14 cellular contexts compared by ENCODE assay signal in the genomic region with DNA sequence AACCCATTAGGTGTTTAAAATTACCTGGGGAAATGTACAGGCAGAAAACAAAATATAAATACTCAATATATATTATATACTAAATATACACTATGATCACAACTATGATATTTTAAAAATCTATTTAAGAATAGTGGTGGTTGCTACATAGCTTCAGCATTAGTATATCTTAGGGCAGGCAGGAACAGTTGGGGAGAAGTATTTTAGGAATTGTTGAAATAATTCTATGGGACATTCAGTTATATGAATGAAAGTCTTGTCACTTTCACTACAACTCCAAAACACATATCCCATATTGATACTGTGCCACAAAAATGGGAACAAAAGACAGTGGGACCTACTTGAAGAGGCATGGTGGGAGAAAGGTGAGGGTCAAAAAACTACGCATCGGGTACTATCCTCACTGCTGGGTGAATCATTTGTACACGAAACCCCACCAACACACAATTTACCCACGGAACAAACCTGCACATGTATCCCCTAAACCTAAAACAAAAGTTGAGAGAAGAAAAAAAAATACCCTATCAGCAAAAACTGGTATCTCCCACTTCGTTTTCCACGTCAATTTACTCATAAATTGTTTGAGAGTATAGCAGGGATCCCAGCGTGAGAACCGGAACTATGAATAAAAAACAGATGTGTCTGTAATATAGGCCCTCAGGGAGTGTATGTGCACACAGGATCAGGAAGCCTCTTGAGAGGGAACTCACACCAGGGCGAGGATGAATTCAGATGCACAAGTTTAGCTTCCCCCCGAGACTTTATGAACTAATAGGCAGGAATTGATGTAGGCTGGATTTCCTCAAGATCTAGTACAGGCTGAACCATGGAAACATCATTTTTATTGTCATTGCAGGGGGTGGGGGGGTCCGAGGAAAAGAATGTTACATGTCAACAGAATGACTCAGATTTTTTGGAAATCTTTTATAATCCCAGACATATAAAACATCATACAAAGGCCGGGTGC. TPM values are rescaled to one million over a fixed set of nuclear protein-coding genes. Genes with fewer than 3 reads are reported as not detected.
DNase-seq lines count a peak whose midpoint lies in the region; ATAC-seq, FAIRE-seq and TF ChIP-seq lines count a peak whose summit lies in the region.
"Had no signal": no experiment of that assay in that cellular context is flagged by ENCODE, and none has a peak within 500 bp of the region (broad histone marks: within the 10 kb centered on the region; RNA-seq: fewer than 3 reads in every experiment).

No MANE protein-coding gene starts in this region.

- H2BK120ac ChIP-seq in mesendoderm (ENCODE audit: low read depth, low read length): no peak overlapping the region

- FAIRE-seq in HTR-8/SVneo (lab: Jason Lieb, UNC): no peak

- no peaks in the 10 kb centered on the region for H3K36me3 ChIP-seq in psoas muscle (ENCODE audit: insufficient read depth in 1 of 2, low read depth in 1 of 2)
- H3K36me3 ChIP-seq in GM23338 (ENCODE audit: insufficient read depth): no peaks in the 10 kb centered on the region
- H3K36me3 ChIP-seq in mesendoderm (ENCODE audit: control insufficient read depth, insufficient read depth, low read length): no peaks in the 10 kb centered on the region
- H3K36me3 ChIP-seq: upper lobe of left lung had no signal

- no peak overlapping the region for H3K23ac ChIP-seq in mesendoderm (ENCODE audit: low read length)

- H2BK5ac ChIP-seq in mesendoderm (ENCODE audit: low read length): no peak overlapping the region

- H3K4me3 Mint-ChIP-seq in GM23338: no peak overlapping the region
- H3K4me3 Mint-ChIP-seq: activated CD8-positive, alpha-beta T cell treated with anti-CD3 and anti-CD28 coated beads, Interleukin-2, amount 10 ng/mL, durations not matched to agents 7 days and 5 days had no signal

- H3K4me1 ChIP-seq in psoas muscle (no peaks in the 10 kb centered on the region), GM23338 (ENCODE audit: insufficient read depth) (peaks cover 19% of the 10 kb centered on the region), mesendoderm (ENCODE audit: control insufficient read depth, low read depth, low read length) (no peaks in the 10 kb centered on the region)

- no peak for TF ChIP-seq CTCF in AG10803 (conservative IDR thresholded peaks at IDR 0.05; ENCODE audit: low read length)
- TF ChIP-seq CTCF in psoas muscle (IDR thresholded peaks at IDR 0.05): no peak
- no peak for TF ChIP-seq CTCF in GM23338 (conservative IDR thresholded peaks at IDR 0.05; ENCODE audit: low read depth in 2 of 2)

- ATAC-seq in psoas muscle: peak in 3 of 4 donors; percentile 55 to 82 (median 64)
- no peak for ATAC-seq in GM23338
- no peak for ATAC-seq in HG03354 (IDR thresholded peaks at IDR 0.05; ENCODE audit: poor library complexity, severe bottlenecking, unreplicated experiment)
- ATAC-seq: activated CD8-positive, alpha-beta T cell treated with anti-CD3 and anti-CD28 coated beads, Interleukin-2, amount 10 ng/mL, durations not matched to agents 7 days and 5 days had no signal

- H3K27me3 ChIP-seq in psoas muscle (ENCODE audit: insufficient read depth in 3 of 3, low read length in 2 of 3) (no peaks in the 10 kb centered on the region), GM23338 (ENCODE audit: insufficient read depth) (no peaks in the 10 kb centered on the region), mesendoderm (ENCODE audit: insufficient read depth, low read length, poor library complexity) (no peaks in the 10 kb centered on the region)
- H3K27me3 ChIP-seq: upper lobe of left lung had no signal

- H3F3A ChIP-seq in GM23338 (replicated peaks; ENCODE audit: low read depth): no peaks in the 10 kb centered on the region

- DNase-seq in AG10803 (ENCODE audit: low read depth): peak; percentile 96
- peak; percentile 91 for DNase-seq in RPMI7951 (ENCODE audit: low read depth)
- peak; percentile 91 for DNase-seq in fibroblast of the conjunctiva (ENCODE audit: low read depth)
- DNase-seq in psoas muscle: peak in 1 of 2 donors; percentile 67
- no peak for DNase-seq in HTR-8/SVneo (ENCODE audit: insufficient read length, low spot score)
- DNase-seq in GM23338 (ENCODE audit: low spot score): no peak
- no peak for DNase-seq in mesendoderm
- DNase-seq: activated CD8-positive, alpha-beta T cell treated with anti-CD3 and anti-CD28 coated beads, Interleukin-2, amount 10 ng/mL, durations not matched to agents 7 days and 5 days; activated naive CD4-positive, alpha-beta T cell; C1 segment of cervical spinal cord; dermis blood vessel endothelial cell; NCI-H1930; upper lobe of left lung had no signal

- H3K27ac Mint-ChIP-seq in GM23338: no peak overlapping the region
- H3K27ac Mint-ChIP-seq: activated CD8-positive, alpha-beta T cell treated with anti-CD3 and anti-CD28 coated beads, Interleukin-2, amount 10 ng/mL, durations not matched to agents 7 days and 5 days had no signal

- H2BK15ac ChIP-seq in mesendoderm (replicated peaks; ENCODE audit: low read depth): no peak overlapping the region

- peaks cover 19% of the 10 kb centered on the region for H3K4me1 Mint-ChIP-seq in GM23338

- no peaks in the 10 kb centered on the region for H3K9me2 ChIP-seq in GM23338 (ENCODE audit: insufficient read depth)

- no peak overlapping the region for H2AK5ac ChIP-seq in mesendoderm (ENCODE audit: low read length)

- H3K9ac ChIP-seq in mesendoderm (ENCODE audit: low read length): no peak overlapping the region

- no peaks in the 10 kb centered on the region for H3K36me3 Mint-ChIP-seq in GM23338 (ENCODE audit: low read depth)

- H4K5ac ChIP-seq in mesendoderm (ENCODE audit: low read length): no peak overlapping the region

- H3K27me3 Mint-ChIP-seq in GM23338 (ENCODE audit: insufficient read depth, low read depth, poor library complexity): peaks cover 2% of the 10 kb centered on the region

- H3K4me3 ChIP-seq in AG10803 (ENCODE audit: low read length) (no peak overlapping the region), psoas muscle (no peak overlapping the region), GM23338 (no peak overlapping the region), mesendoderm (ENCODE audit: low read length) (no peak overlapping the region)
- H3K4me3 ChIP-seq: upper lobe of left lung had no signal

- H3K27ac ChIP-seq in psoas muscle (peak overlapping the region; percentile 32), GM23338 (ENCODE audit: low read depth) (no peak overlapping the region), mesendoderm (ENCODE audit: low read depth, low read length) (no peak overlapping the region)

- WGBS in psoas muscle, 3 donors: 70 to 75% (median 70%) methylated on average over 12 of the region's 12 CpGs
- WGBS in mesendoderm (ENCODE audit: extremely low coverage, insufficient coverage, low lambda C conversion rate): no CpG with 5 or more reads among the region's 12 CpGs

- H3K9me3 Mint-ChIP-seq in GM23338: no peaks in the 10 kb centered on the region

- H3K18ac ChIP-seq in mesendoderm (ENCODE audit: low read length): no peak overlapping the region

- no peak overlapping the region for H3K4ac ChIP-seq in mesendoderm (ENCODE audit: low read depth, low read length)

- H4K8ac ChIP-seq in mesendoderm (ENCODE audit: low read depth, low read length): no peak overlapping the region

- H3K4me2 ChIP-seq in GM23338 (no peak overlapping the region), mesendoderm (ENCODE audit: low read length) (no peak overlapping the region)

- intact Hi-C loops in psoas muscle (cut with DNase I): no loop called here

- no peaks in the 10 kb centered on the region for H3K9me3 ChIP-seq in psoas muscle
- H3K9me3 ChIP-seq: upper lobe of left lung had no signal

- no peaks in the 10 kb centered on the region for H3K79me1 ChIP-seq in mesendoderm (ENCODE audit: low read length)

- H3K79me2 ChIP-seq in GM23338 (replicated peaks; ENCODE audit: insufficient read depth) (no peaks in the 10 kb centered on the region), mesendoderm (ENCODE audit: control insufficient read depth, insufficient read depth, low read length) (no peaks in the 10 kb centered on the region)

- no peak overlapping the region for H2AFZ ChIP-seq in GM23338

- H3K56ac ChIP-seq in mesendoderm (ENCODE audit: low read length): no peak overlapping the region

- no peaks in the 10 kb centered on the region for H4K20me1 ChIP-seq in GM23338 (replicated peaks; ENCODE audit: insufficient read depth)

TF ChIP-seq in GM23338, 12 proteins besides CTCF, POLR2A, EP300 and RAD21 (continues in another document):
- TF ChIP-seq, protein P1, sequence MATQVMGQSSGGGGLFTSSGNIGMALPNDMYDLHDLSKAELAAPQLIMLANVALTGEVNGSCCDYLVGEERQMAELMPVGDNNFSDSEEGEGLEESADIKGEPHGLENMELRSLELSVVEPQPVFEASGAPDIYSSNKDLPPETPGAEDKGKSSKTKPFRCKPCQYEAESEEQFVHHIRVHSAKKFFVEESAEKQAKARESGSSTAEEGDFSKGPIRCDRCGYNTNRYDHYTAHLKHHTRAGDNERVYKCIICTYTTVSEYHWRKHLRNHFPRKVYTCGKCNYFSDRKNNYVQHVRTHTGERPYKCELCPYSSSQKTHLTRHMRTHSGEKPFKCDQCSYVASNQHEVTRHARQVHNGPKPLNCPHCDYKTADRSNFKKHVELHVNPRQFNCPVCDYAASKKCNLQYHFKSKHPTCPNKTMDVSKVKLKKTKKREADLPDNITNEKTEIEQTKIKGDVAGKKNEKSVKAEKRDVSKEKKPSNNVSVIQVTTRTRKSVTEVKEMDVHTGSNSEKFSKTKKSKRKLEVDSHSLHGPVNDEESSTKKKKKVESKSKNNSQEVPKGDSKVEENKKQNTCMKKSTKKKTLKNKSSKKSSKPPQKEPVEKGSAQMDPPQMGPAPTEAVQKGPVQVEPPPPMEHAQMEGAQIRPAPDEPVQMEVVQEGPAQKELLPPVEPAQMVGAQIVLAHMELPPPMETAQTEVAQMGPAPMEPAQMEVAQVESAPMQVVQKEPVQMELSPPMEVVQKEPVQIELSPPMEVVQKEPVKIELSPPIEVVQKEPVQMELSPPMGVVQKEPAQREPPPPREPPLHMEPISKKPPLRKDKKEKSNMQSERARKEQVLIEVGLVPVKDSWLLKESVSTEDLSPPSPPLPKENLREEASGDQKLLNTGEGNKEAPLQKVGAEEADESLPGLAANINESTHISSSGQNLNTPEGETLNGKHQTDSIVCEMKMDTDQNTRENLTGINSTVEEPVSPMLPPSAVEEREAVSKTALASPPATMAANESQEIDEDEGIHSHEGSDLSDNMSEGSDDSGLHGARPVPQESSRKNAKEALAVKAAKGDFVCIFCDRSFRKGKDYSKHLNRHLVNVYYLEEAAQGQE (IDR thresholded peaks at IDR 0.05; ENCODE audit: unreplicated experiment): no peak
- no peak for TF ChIP-seq STAT1 (IDR thresholded peaks at IDR 0.05; ENCODE audit: unreplicated experiment)
- TF ChIP-seq ZNF331 (CRISPR knock-in tag; IDR thresholded peaks at IDR 0.05; ENCODE audit: low read depth): no peak
- no peak for TF ChIP-seq POLR2AphosphoS5 (IDR thresholded peaks at IDR 0.05; ENCODE audit: low read depth)

RNA-seq across cellular contexts. Expression of a gene that starts 16.2 kb away (rescaled TPM):
- total RNA-seq in RPMI7951 (2014; rRNA removed; shearing (Covaris generic)): under 0.01 and 0.12 TPM in 2 replicates
- 1 to 10 TPM in 3 of 4 donors, under 1 TPM in 1; 0.98 to 1.9 (median 1.2) TPM for total RNA-seq in psoas muscle
- 1 to 10 TPM in 2 of 3 donors, under 1 TPM in 1; 0.74 to 1.2 (median 1.1) TPM for polyA plus RNA-seq in psoas muscle
- total RNA-seq in GM23338 (2014; rRNA removed; shearing (Covaris generic)): 1.3 and 2.0 TPM in 2 replicates
- polyA plus RNA-seq in GM23338 (2016; fragmentation: Nextera tagmentation; extraction: Ambion mirVana): 0.84 and 0.89 TPM in 2 replicates
- polyA plus RNA-seq in mesendoderm (2013, experiment 1 of 2): 0.56 TPM
- 0.53 TPM for polyA plus RNA-seq in mesendoderm (2013, experiment 2 of 2)
- total RNA-seq: activated CD8-positive, alpha-beta T cell treated with anti-CD3 and anti-CD28 coated beads, Interleukin-2, amount 10 ng/mL, durations not matched to agents 7 days and 5 days had no signal

Comparison
In these comparisons a context has a peak if more than half of its experiments do, and no peak if none do; other contexts are left out.
1. DNase-seq: peak in AG10803 (single experiment), RPMI7951 (single experiment) and fibroblast of the conjunctiva (single experiment); none in HTR-8/SVneo (single experiment), GM23338 (single experiment) and mesendoderm (single experiment).
2. ATAC-seq: peak in psoas muscle (3 of 4); none in GM23338 (single experiment) and HG03354 (single experiment).